Comparison of ENCODE assay signal across 8 cellular contexts in the genomic region with DNA sequence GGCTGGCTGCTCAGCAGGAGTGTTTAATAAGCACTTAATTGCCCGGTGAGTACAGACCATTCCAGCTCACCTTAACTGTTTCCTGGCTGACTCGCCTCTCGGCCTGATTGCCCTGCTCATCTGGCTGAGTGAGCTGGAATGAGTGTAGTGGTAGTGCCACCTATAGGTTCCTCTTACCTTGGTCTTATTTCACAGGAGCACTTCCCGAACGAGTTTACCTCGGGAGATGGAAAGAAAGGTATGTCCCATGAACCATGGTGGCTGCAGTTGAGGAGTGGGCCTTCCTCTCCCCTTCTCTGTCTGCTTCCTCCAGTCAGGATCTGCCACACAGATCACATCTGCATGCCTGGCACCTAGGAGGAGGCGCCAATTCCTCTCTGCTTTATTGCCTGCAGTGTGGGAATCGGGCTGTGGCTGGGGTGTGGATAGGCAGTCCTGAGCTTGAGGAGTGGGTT. TPM values are rescaled to one million over a fixed set of nuclear protein-coding genes. Genes with fewer than 3 reads are reported as not detected.
A peak's percentile ranks its signal among the peaks of the same experiment; 100 is the strongest.
DNase-seq lines count a peak whose midpoint lies in the region; ATAC-seq, FAIRE-seq and TF ChIP-seq lines count a peak whose summit lies in the region.

No MANE protein-coding gene starts in this region.

- peaks cover 38% of the 10 kb centered on the region for H3K4me1 ChIP-seq in adipocyte (ENCODE audit: control insufficient read depth, insufficient read depth, low read length)

- DNase-seq in GM10266 (ENCODE audit: extremely low spot score): peak; percentile 57
- DNase-seq in MG63: peak; percentile 52
- DNase-seq in RCC 7860 (ENCODE audit: low spot score): peak; percentile 84
- peak; percentile 54 for DNase-seq in adipocyte (ENCODE audit: low read depth)
- peak; percentile 9 to 38 (median 15) for DNase-seq in stimulated activated CD4-positive, alpha-beta T cell treated with anti-CD3 and anti-CD28 coated beads, TNF-alpha, amount 100 ng/mL, for 48 hours (ENCODE audit: low read depth in 3 of 3)

- H3K9ac ChIP-seq in adipocyte (ENCODE audit: low read length): no peak overlapping the region

- H3K36me3 ChIP-seq in MG63: no peaks in the 10 kb centered on the region
- no peaks in the 10 kb centered on the region for H3K36me3 ChIP-seq in adipocyte (ENCODE audit: control insufficient read depth, insufficient read depth, low read length, severe bottlenecking)

- FAIRE-seq in RCC 7860 (lab: Jason Lieb, UNC) (peak; percentile 81), islet of Langerhans (lab: Jason Lieb, UNC) (peak; percentile 92)

- peak; percentile 56 for TF ChIP-seq CTCF in GM10266 (IDR thresholded peaks at IDR 0.05; ENCODE audit: control insufficient read depth, insufficient read depth, low read depth, missing control alignments)

- no peak overlapping the region for H3K4me3 ChIP-seq in MG63
- no peak overlapping the region for H3K4me3 ChIP-seq in adipocyte (ENCODE audit: low read length)

- H3K9me3 ChIP-seq in MG63 (no peaks in the 10 kb centered on the region), adipocyte (ENCODE audit: control insufficient read depth, low read length) (no peaks in the 10 kb centered on the region)

- H3K27me3 ChIP-seq in MG63: no peaks in the 10 kb centered on the region
- H3K27me3 ChIP-seq in adipocyte (replicated peaks; ENCODE audit: control insufficient read depth, insufficient read depth, low read length): no peaks in the 10 kb centered on the region

- ATAC-seq in HG03025 (IDR thresholded peaks at IDR 0.05; ENCODE audit: low FRiP score, unreplicated experiment) (no peak), HG03520 (IDR thresholded peaks at IDR 0.05; ENCODE audit: unreplicated experiment) (no peak)

RNA-seq across cellular contexts. Expression of a gene that starts 26.7 kb away (rescaled TPM):
- total RNA-seq in MG63 (2014; rRNA removed; shearing (Covaris generic); ENCODE audit: low replicate concordance): not detected in 2 replicates

RNA-seq across cellular contexts. Expression of a gene that starts 33.1 kb away (rescaled TPM):
- 66.8 and 128 TPM in 2 replicates for total RNA-seq in MG63 (2014; rRNA removed; shearing (Covaris generic); ENCODE audit: low replicate concordance)

RNA-seq across cellular contexts. Expression of a gene that starts 34.0 kb away (rescaled TPM):
- 75.1 and 110 TPM in 2 replicates for total RNA-seq in MG63 (2014; rRNA removed; shearing (Covaris generic); ENCODE audit: low replicate concordance)

Comparison
In these comparisons a context has a peak if more than half of its experiments do, and no peak if none do; other contexts are left out.
1. DNase-seq: peak in every context shown above with its lines; median percentile 84 in RCC 7860; 57 in GM10266; 54 in adipocyte; 52 in MG63; 15 in stimulated activated CD4-positive, alpha-beta T cell treated with anti-CD3 and anti-CD28 coated beads, TNF-alpha, amount 100 ng/mL, for 48 hours.